21 cellular contexts compared by ENCODE assay signal in the genomic region with DNA sequence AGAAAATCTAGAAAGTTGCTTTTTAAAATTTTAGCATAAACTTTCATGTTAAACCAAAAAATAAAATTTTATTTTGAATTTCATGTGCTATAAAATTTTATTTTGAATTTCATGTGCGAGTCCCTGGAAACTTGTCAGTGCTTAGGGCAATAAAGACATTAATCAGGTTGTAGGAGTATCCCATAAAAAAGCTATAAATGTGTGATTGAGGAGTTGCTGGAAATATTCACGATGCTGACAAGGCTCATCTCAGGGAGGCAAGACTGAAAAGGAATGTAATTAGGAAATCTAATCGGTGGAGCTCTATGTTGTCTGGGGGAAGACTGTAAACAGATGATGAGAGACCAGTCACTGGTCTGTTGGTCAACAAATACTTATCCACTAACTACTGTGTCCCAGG.
"Had no signal": no experiment of that assay in that cellular context is flagged by ENCODE, and none has a peak within 500 bp of the region (broad histone marks: within the 10 kb centered on the region; RNA-seq: fewer than 3 reads in every experiment).

No MANE protein-coding gene starts in this region.

- H3K4me2 ChIP-seq: neural progenitor cell had no signal

- H3K9ac ChIP-seq: neural progenitor cell had no signal

- H3K9me3 ChIP-seq: adrenal gland, prostate gland, thoracic aorta, upper lobe of left lung had no signal

- H3K36me3 Mint-ChIP-seq: activated CD8-positive, alpha-beta memory T cell treated with anti-CD3 and anti-CD28 coated beads, Interleukin-2, amount 10 ng/mL, durations not matched to agents 7 days and 5 days; neural progenitor cell; T-cell had no signal

- H3K4me3 Mint-ChIP-seq: activated CD4-positive, alpha-beta T cell treated with anti-CD3 and anti-CD28 coated beads, Interleukin-2, amount 10 ng/mL, durations not matched to agents 7 days and 5 days; activated CD8-positive, alpha-beta memory T cell treated with anti-CD3 and anti-CD28 coated beads, Interleukin-2, amount 10 ng/mL, durations not matched to agents 7 days and 5 days; activated CD8-positive, alpha-beta T cell treated with anti-CD3 and anti-CD28 coated beads for 36 hours; central memory CD8-positive, alpha-beta T cell; naive B cell; neural progenitor cell; T-cell; T-helper 2 cell treated with Interferon-gamma antibody and Interleukin-4, amounts not matched to agents 5 μg/mL and 100 μg/mL, for 36 hours had no signal

- H3K4me1 ChIP-seq: adrenal gland, neural progenitor cell, prostate gland had no signal

- H3K36me3 ChIP-seq: adrenal gland, neural progenitor cell, prostate gland, thoracic aorta, upper lobe of left lung had no signal

- ATAC-seq: activated CD8-positive, alpha-beta memory T cell treated with anti-CD3 and anti-CD28 coated beads, Interleukin-2, amount 10 ng/mL, durations not matched to agents 7 days and 5 days; activated CD8-positive, alpha-beta T cell treated with anti-CD3 and anti-CD28 coated beads for 36 hours; left ventricle myocardium superior; T-cell had no signal

- DNase-seq: activated CD4-positive, alpha-beta T cell treated with anti-CD3 and anti-CD28 coated beads, Interleukin-2, amount 10 ng/mL, durations not matched to agents 7 days and 5 days; activated CD4-positive, CD25-positive, alpha-beta regulatory T cell treated with anti-CD3 and anti-CD28 coated beads, Interleukin-2, amount 50 U/mL, for 72 hours; activated CD8-positive, alpha-beta memory T cell treated with anti-CD3 and anti-CD28 coated beads, Interleukin-2, amount 10 ng/mL, durations not matched to agents 7 days and 5 days; activated CD8-positive, alpha-beta T cell treated with anti-CD3 and anti-CD28 coated beads for 36 hours; activated gamma-delta T cell treated with Interleukin-2 at 50 U/mL for 16 hours; adrenal gland; dorsolateral prefrontal cortex; hypothalamus; left ventricle myocardium superior; naive B cell; stimulated activated CD4-positive, alpha-beta T cell treated with anti-CD3 and anti-CD28 coated beads, Interleukin-4, amount 100 ng/mL, for 1 hour; stimulated activated naive CD4-positive, alpha-beta T cell treated with Interleukin-2 at 50 U/mL for 16 hours; T-cell had no signal

- H3K27ac Mint-ChIP-seq: activated CD4-positive, alpha-beta T cell treated with anti-CD3 and anti-CD28 coated beads, Interleukin-2, amount 10 ng/mL, durations not matched to agents 7 days and 5 days; activated CD8-positive, alpha-beta memory T cell treated with anti-CD3 and anti-CD28 coated beads, Interleukin-2, amount 10 ng/mL, durations not matched to agents 7 days and 5 days; activated CD8-positive, alpha-beta T cell treated with anti-CD3 and anti-CD28 coated beads for 36 hours; activated naive CD4-positive, alpha-beta T cell treated with anti-CD3 and anti-CD28 coated beads, Interleukin-2, amount 50 U/mL, for 72 hours; T-helper 2 cell treated with Interferon-gamma antibody and Interleukin-4, amounts not matched to agents 5 μg/mL and 100 μg/mL, for 36 hours had no signal

- H3K4me1 Mint-ChIP-seq: central memory CD8-positive, alpha-beta T cell; neural progenitor cell had no signal

- H2AFZ ChIP-seq: neural progenitor cell had no signal

- H3K4me3 ChIP-seq: adrenal gland, dorsolateral prefrontal cortex, neural progenitor cell, prostate gland, thoracic aorta, upper lobe of left lung had no signal

- H3K27me3 ChIP-seq: adrenal gland, dorsolateral prefrontal cortex, neural progenitor cell, upper lobe of left lung had no signal

- H3K27ac ChIP-seq: adrenal gland, dorsolateral prefrontal cortex, neural progenitor cell, prostate gland, thoracic aorta, upper lobe of left lung, VCaP had no signal

- H3K9me3 Mint-ChIP-seq: neural progenitor cell had no signal
